In the genomic region with DNA sequence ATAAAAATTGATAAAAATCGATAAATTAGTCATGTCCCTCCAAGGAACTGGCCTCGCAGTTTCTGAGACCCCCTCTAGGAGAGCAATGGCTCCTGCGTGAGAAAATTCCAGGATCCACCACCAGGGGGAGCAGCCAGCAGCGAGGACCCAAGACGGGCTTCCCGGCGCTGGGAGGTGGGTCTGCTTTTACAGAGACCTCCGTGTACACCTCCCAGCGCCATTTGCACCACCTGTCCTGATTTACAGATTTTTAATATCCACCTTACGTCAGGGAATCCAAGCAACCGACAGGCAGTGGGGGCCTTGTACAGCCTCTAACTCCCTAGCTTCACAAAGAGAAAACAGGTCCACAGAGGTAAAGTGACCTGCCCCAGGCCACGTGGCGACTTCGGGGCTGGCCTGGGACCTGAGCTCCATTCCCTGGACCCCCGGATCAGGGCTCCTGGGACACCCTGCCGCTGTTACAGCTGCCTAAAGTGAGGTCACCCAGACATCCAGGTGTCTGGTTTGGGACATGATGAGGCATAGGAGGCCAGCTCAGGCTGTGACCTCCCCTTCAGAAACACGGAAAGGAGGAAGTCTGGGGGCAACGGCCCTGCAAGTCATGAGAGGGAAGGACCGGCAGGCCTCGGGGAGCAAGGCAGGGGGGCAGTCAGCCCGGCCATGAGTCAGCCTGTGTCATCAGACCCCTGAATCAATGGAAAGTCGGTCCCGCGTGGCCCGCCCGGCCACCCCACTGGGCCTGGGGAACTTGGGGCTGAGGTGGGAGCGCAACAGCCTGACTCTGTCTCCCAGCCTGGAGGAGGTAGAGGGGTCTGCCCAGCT, we compare ENCODE assay signal across 8 cellular contexts. TPM values are rescaled to one million over a fixed set of nuclear protein-coding genes. Genes with fewer than 3 reads are reported as not detected.
A peak's percentile ranks its signal among the peaks of the same experiment; 100 is the strongest.
DNase-seq lines count a peak whose midpoint lies in the region; ATAC-seq and TF ChIP-seq lines count a peak whose summit lies in the region.

No MANE protein-coding gene starts in this region.

- 6% methylated on average over 16 of the region's 27 CpGs for WGBS in mammary epithelial cell (ENCODE audit: low coverage, missing lambda C conversion rate)

- H3K4me2 ChIP-seq in mammary epithelial cell (ENCODE audit: insufficient read depth, low read depth, low read length): peak overlapping the region; percentile 50

- H3K9ac ChIP-seq in mammary epithelial cell (ENCODE audit: insufficient read depth, low read length): no peak overlapping the region

- peak overlapping the region; percentile 90 for H2AFZ ChIP-seq in mammary epithelial cell (ENCODE audit: low read depth, low read length)

- no peaks in the 10 kb centered on the region for H3K79me2 ChIP-seq in mammary epithelial cell (ENCODE audit: insufficient read depth, low read length)

- no peak overlapping the region for H3K4me3 ChIP-seq in WERI-Rb-1 (ENCODE audit: low read depth, low read length)
- no peak overlapping the region for H3K4me3 ChIP-seq in mammary epithelial cell (replicated peaks in 1 of 3; ENCODE audit: insufficient read depth in 1 of 3, low read depth in 2 of 3, low read length in 3 of 3)

- intact Hi-C loops in mammary epithelial cell (cut with micrococcal nuclease): loop anchor here (1.0 to 2.0 kb wide), 4 partner anchors 24 to 222 kb away; a partner anchor contains a TSS
- intact Hi-C loops in left colon (cut with DNase I, micrococcal nuclease): loop anchor here (5.0 kb wide), 1 partner anchor 124 kb away; a partner anchor contains a TSS

- no peaks in the 10 kb centered on the region for H3K9me3 ChIP-seq in WERI-Rb-1 (ENCODE audit: severe bottlenecking)
- no peaks in the 10 kb centered on the region for H3K9me3 ChIP-seq in mammary epithelial cell (replicated peaks; ENCODE audit: insufficient read depth, low read length)

- POLR2A ChIA-PET in GM10248 (lab: Yijun Ruan, JAX): no interaction called here

- TF ChIP-seq CTCF in GM10248 (IDR thresholded peaks at IDR 0.05; ENCODE audit: control extremely low read depth, extremely low read depth, low read depth, missing control alignments) (peak; percentile 90), WERI-Rb-1 (IDR thresholded peaks at IDR 0.05; ENCODE audit: low read depth, low read length) (peak; percentile 79), mammary epithelial cell (conservative IDR thresholded peaks at IDR 0.05 in 1 of 2, IDR thresholded peaks at IDR 0.05 in 1 of 2; ENCODE audit: extremely low read depth in 1 of 2, insufficient read depth in 1 of 2, low read depth in 1 of 2, low read length in 2 of 2) (peak; percentile 90 to 96)

- H4K20me1 ChIP-seq in mammary epithelial cell (ENCODE audit: insufficient read depth, low read length): no peaks in the 10 kb centered on the region

- CTCF ChIA-PET in GM10248 (lab: Yijun Ruan, JAX): interaction anchor here (0.6 to 11.9 kb wide), 36 partner anchors 9 to 372 kb away, joined by 3 to 171 read pairs (median 4); a partner anchor contains a TSS
- CTCF ChIA-PET in mammary epithelial cell (lab: Charles Lee; ENCODE audit: low non-redundant PET): interaction anchor here (0.5 kb wide), 1 partner anchor 339 kb away, joined by 4 read pairs; no protein-coding TSS in a partner anchor

- no TSS peak for BruUV-seq in mammary epithelial cell (replicated peaks; lab: Mats Ljungman, UMichigan)

- peak; percentile 29 for ATAC-seq in left colon
- ATAC-seq in HG02938 (IDR thresholded peaks at IDR 0.05; ENCODE audit: unreplicated experiment): no peak

- peaks cover 15% of the 10 kb centered on the region for H3K4me1 ChIP-seq in mammary epithelial cell (ENCODE audit: insufficient read depth, low read length)

- DNase-seq in GM10248 (ENCODE audit: extremely low spot score) (peak; percentile 76), NCI-H1105 (lab: John Stamatoyannopoulos, UW) (peak; percentile 66), WERI-Rb-1 (peak; percentile 83), mammary epithelial cell (no peak), left colon (peak; percentile 59 to 85), GM19240 (ENCODE audit: insufficient read length, low spot score) (no peak)
- DNase-seq in stimulated activated CD4-positive, alpha-beta T cell treated with anti-CD3 and anti-CD28 coated beads, Interleukin-2, amount 100 ng/mL, for 48 hours: peak; percentile 85 to 86

- dilution Hi-C loops in mammary epithelial cell (cut with HindIII; ENCODE audit: low sequenced_read_pairs): loop anchor here (5.0 kb wide), 1 partner anchor 96 kb away; no protein-coding TSS in a partner anchor

- H3K36me3 ChIP-seq in WERI-Rb-1 (no peaks in the 10 kb centered on the region), mammary epithelial cell (ENCODE audit: insufficient read depth, low read length) (no peaks in the 10 kb centered on the region)

- no peak overlapping the region for H3K27ac ChIP-seq in WERI-Rb-1
- peak overlapping the region; percentile 62 for H3K27ac ChIP-seq in mammary epithelial cell (ENCODE audit: insufficient read depth, low read depth, low read length)

- in situ Hi-C loops in mammary epithelial cell (cut with MboI; ENCODE audit: low sequenced_read_pairs in 2 of 2): loop anchor here in 1 of 2 donors (5.0 to 10.0 kb wide), 2 partner anchors 124 to 148 kb away; a partner anchor contains a TSS

- no peaks in the 10 kb centered on the region for H3K27me3 ChIP-seq in WERI-Rb-1 (ENCODE audit: insufficient read depth, low read depth, severe bottlenecking)
- H3K27me3 ChIP-seq in mammary epithelial cell (ENCODE audit: insufficient read depth, low read length): no peaks in the 10 kb centered on the region

RNA-seq across cellular contexts. Expression of a gene that starts 3.5 kb away (rescaled TPM):
- not detected for total RNA-seq in mammary epithelial cell
- polyA plus RNA-seq in mammary epithelial cell: not detected
- polyA minus RNA-seq in mammary epithelial cell: not detected
- under 1 TPM in 1 of 2 donors, not detected in 1; 0.20 TPM for total RNA-seq in left colon

RNA-seq across cellular contexts. Expression of a gene that starts 16.6 kb away (rescaled TPM):
- 10 to 100 TPM; 31.2 to 35.8 TPM for total RNA-seq in mammary epithelial cell
- 7.8 TPM for polyA plus RNA-seq in mammary epithelial cell
- 12.0 TPM for polyA minus RNA-seq in mammary epithelial cell
- total RNA-seq in left colon: 10 to 100 TPM in 1 of 2 donors, 1 to 10 TPM in 1; 8.2 to 11.7 TPM

RNA-seq across cellular contexts. Expression of a gene that starts 26.2 kb away (rescaled TPM):
- 1 to 10 TPM; 8.7 to 9.7 TPM for total RNA-seq in mammary epithelial cell
- polyA plus RNA-seq in mammary epithelial cell: 6.3 TPM
- 9.4 TPM for polyA minus RNA-seq in mammary epithelial cell
- total RNA-seq in left colon: 1 to 10 TPM; 3.7 to 4.2 TPM

Comparison
In these comparisons a context has a peak if more than half of its experiments do, and no peak if none do; other contexts are left out.
1. DNase-seq: peak in GM10248 (single experiment), NCI-H1105 (single experiment), WERI-Rb-1 (single experiment), left colon (2 of 2) and stimulated activated CD4-positive, alpha-beta T cell treated with anti-CD3 and anti-CD28 coated beads, Interleukin-2, amount 100 ng/mL, for 48 hours (2 of 2); none in mammary epithelial cell (single experiment) and GM19240 (single experiment).
2. Peak in every context shown above with its lines, with median percentiles within 50 percentile points of each other: CTCF ChIP-seq.